In genomic region chr14:99605299-99605961, GRCh38 we compare ENCODE assay signal across 1 cellular context.
TF ChIP-seq lines count a peak whose summit lies in the region.

No MANE protein-coding gene starts in this region.

TF ChIP-seq in HepG2, 621 proteins besides CTCF, POLR2A, EP300 and RAD21 (continued from another document and continues in another):
- TF ChIP-seq ZNF800 (CRISPR knock-in tag; IDR thresholded peaks at IDR 0.05) = 0 out of 2 replicates have a peak, but pooled peaks have one; percentile 34
- TF ChIP-seq UBTF (CRISPR knock-in tag; IDR thresholded peaks at IDR 0.05) = no peak
- TF ChIP-seq ZNF33A (CRISPR knock-in tag; IDR thresholded peaks at IDR 0.05; ENCODE audit: borderline replicate concordance) = no peak
- TF ChIP-seq ZNF644 (CRISPR knock-in tag; IDR thresholded peaks at IDR 0.05; ENCODE audit: low read depth) = no peak
- TF ChIP-seq ZNF784 (CRISPR knock-in tag; IDR thresholded peaks at IDR 0.05; ENCODE audit: borderline replicate concordance) = no peak
- no peak for TF ChIP-seq ZFY (CRISPR knock-in tag; IDR thresholded peaks at IDR 0.05)
- no peak for TF ChIP-seq ZNF282 (IDR thresholded peaks at IDR 0.05; ENCODE audit: partially characterized antibody)
- TF ChIP-seq AKNA (CRISPR knock-in tag; IDR thresholded peaks at IDR 0.05; ENCODE audit: borderline replicate concordance) = no peak
- peak; percentile 67 for TF ChIP-seq ZFX (CRISPR knock-in tag; IDR thresholded peaks at IDR 0.05; ENCODE audit: low read depth)
- peak; percentile 70; the same call in 1 of the 2 replicates for TF ChIP-seq ZNF280D (CRISPR knock-in tag; IDR thresholded peaks at IDR 0.05)
- TF ChIP-seq ARID5B (CRISPR knock-in tag; IDR thresholded peaks at IDR 0.05) = no peak
- TF ChIP-seq CREBL2 (CRISPR knock-in tag; IDR thresholded peaks at IDR 0.05; ENCODE audit: borderline replicate concordance) = no peak
- peak; percentile 58; the same call in 1 of the 2 replicates for TF ChIP-seq SIN3A (IDR thresholded peaks at IDR 0.05; ENCODE audit: borderline replicate concordance, low read depth, low read length)
- 0 out of 2 replicates have a peak, but pooled peaks have one; percentile 11 for TF ChIP-seq E2F5 (CRISPR knock-in tag; conservative IDR thresholded peaks at IDR 0.05)
- no peak for TF ChIP-seq ZNF430 (CRISPR knock-in tag; IDR thresholded peaks at IDR 0.05)
- no peak for TF ChIP-seq SP140L (CRISPR knock-in tag; IDR thresholded peaks at IDR 0.05; ENCODE audit: borderline replicate concordance)
- TF ChIP-seq KDM4B (CRISPR knock-in tag; IDR thresholded peaks at IDR 0.05) = no peak
- TF ChIP-seq DNMT1 (CRISPR knock-in tag; IDR thresholded peaks at IDR 0.05) = 0 out of 2 replicates have a peak, but pooled peaks have one; percentile 46
- no peak for TF ChIP-seq MBNL3 (CRISPR knock-in tag; conservative IDR thresholded peaks at IDR 0.05)
- no peak for TF ChIP-seq ZNF597 (CRISPR knock-in tag; IDR thresholded peaks at IDR 0.05)
- TF ChIP-seq ELK4 (CRISPR knock-in tag; IDR thresholded peaks at IDR 0.05; ENCODE audit: borderline replicate concordance) = no peak
